ENCODE assay signal across 8 cellular contexts in genomic region chr18:13726972-13727331, GRCh38. TPM values are rescaled to one million over a fixed set of nuclear protein-coding genes. Genes with fewer than 3 reads are reported as not detected.
DNase-seq lines count a peak whose midpoint lies in the region; ATAC-seq and TF ChIP-seq lines count a peak whose summit lies in the region.

No MANE protein-coding gene starts in this region.

- H3K4me1 Mint-ChIP-seq in activated T-cell treated with anti-CD3 and anti-CD28 coated beads, Interleukin-2, amount 50 U/mL, for 72 hours (ENCODE audit: low read depth), result peaks cover 69% of the 10 kb centered on the region

- H3K4me1 ChIP-seq in osteoblast (ENCODE audit: insufficient read depth, low read length), result peaks cover 22% of the 10 kb centered on the region

- H3K9me3 ChIP-seq in osteoblast (ENCODE audit: low read depth, low read length), result no peaks in the 10 kb centered on the region

- no peaks in the 10 kb centered on the region for H3K27me3 Mint-ChIP-seq in activated T-cell treated with anti-CD3 and anti-CD28 coated beads, Interleukin-2, amount 50 U/mL, for 72 hours (ENCODE audit: low read depth)

- peak overlapping the region; percentile 99 for H3K4me2 ChIP-seq in osteoblast (ENCODE audit: insufficient read depth, low read length)

- H3K36me3 Mint-ChIP-seq in activated T-cell treated with anti-CD3 and anti-CD28 coated beads, Interleukin-2, amount 50 U/mL, for 72 hours (ENCODE audit: insufficient read depth in 2 of 2), result peaks cover 7 to 12% of the 10 kb centered on the region in 2 donors

- H3K27ac Mint-ChIP-seq in activated T-cell treated with anti-CD3 and anti-CD28 coated beads, Interleukin-2, amount 50 U/mL, for 72 hours, result peak overlapping the region; percentile 96

- DNase-seq in ELR (ENCODE audit: low read depth) (peak; percentile 73), LNCaP clone FGC (ENCODE audit: low read depth) (no peak), foreskin fibroblast (peak; percentile 31 to 65), osteoblast (ENCODE audit: insufficient read length, low spot score, missing footprints) (peak; percentile 76), cerebellar nuclear complex (lab: John Stamatoyannopoulos, UW) (no peak)
- DNase-seq in activated T-cell treated with anti-CD3 and anti-CD28 coated beads, Interleukin-2, amount 50 U/mL, for 72 hours, result peak; percentile 28 to 33

- H3K27me3 ChIP-seq in osteoblast (ENCODE audit: insufficient read depth, low read length), result no peaks in the 10 kb centered on the region

- no peaks in the 10 kb centered on the region for H3K36me3 ChIP-seq in osteoblast (ENCODE audit: insufficient read depth, low read length)

- peaks cover 19% of the 10 kb centered on the region for H4K20me1 ChIP-seq in osteoblast (ENCODE audit: insufficient read depth, low read length)

- H3K4me3 ChIP-seq in LNCaP clone FGC (ENCODE audit: low read depth, low read length), result peak overlapping the region; percentile 90
- peak overlapping the region; percentile 56 to 73 for H3K4me3 ChIP-seq in foreskin fibroblast (ENCODE audit: low read depth in 1 of 2, low read length in 2 of 2)
- H3K4me3 ChIP-seq in osteoblast (ENCODE audit: insufficient read depth, low read length), result peak overlapping the region; percentile 99

- H3K9me3 Mint-ChIP-seq in activated T-cell treated with anti-CD3 and anti-CD28 coated beads, Interleukin-2, amount 50 U/mL, for 72 hours, result no peaks in the 10 kb centered on the region

- ATAC-seq in GM21825 (IDR thresholded peaks at IDR 0.05; ENCODE audit: unreplicated experiment) (peak; percentile 25), GM21717 (IDR thresholded peaks at IDR 0.05; ENCODE audit: unreplicated experiment) (no peak)
- peak; percentile 4 to 30 for ATAC-seq in activated T-cell treated with anti-CD3 and anti-CD28 coated beads, Interleukin-2, amount 50 U/mL, for 72 hours (replicated peaks in 1 of 2)

- no peak for TF ChIP-seq CTCF in LNCaP clone FGC (IDR thresholded peaks at IDR 0.05; ENCODE audit: control insufficient read depth, extremely low read depth, insufficient read depth)
- TF ChIP-seq CTCF in foreskin fibroblast (IDR thresholded peaks at IDR 0.05; ENCODE audit: low read depth, low read length), result no peak
- TF ChIP-seq CTCF in osteoblast (IDR thresholded peaks at IDR 0.05; ENCODE audit: extremely low read depth, low read depth, low read length), result no peak

- H3K79me2 ChIP-seq in osteoblast (ENCODE audit: insufficient read depth, low read length), result peaks cover 94% of the 10 kb centered on the region

- peak overlapping the region; percentile 98 for H3K27ac ChIP-seq in osteoblast (ENCODE audit: low read depth, low read length)

- H3K4me3 Mint-ChIP-seq in activated T-cell treated with anti-CD3 and anti-CD28 coated beads, Interleukin-2, amount 50 U/mL, for 72 hours, result peak overlapping the region; percentile 85 to 95

- peak overlapping the region; percentile 99 for H2AFZ ChIP-seq in osteoblast (ENCODE audit: low read length)

RNA-seq across cellular contexts. Expression of gene RNMT, which starts 0.5 kb away (rescaled TPM):
- 10 to 100 TPM; 37.8 to 48.5 TPM for total RNA-seq in activated T-cell treated with anti-CD3 and anti-CD28 coated beads, Interleukin-2, amount 50 U/mL, for 72 hours
- total RNA-seq in osteoblast, result 35.7 and 35.8 TPM in 2 replicates

RNA-seq across cellular contexts. Expression of gene FAM210A, which starts 0.6 kb away (rescaled TPM):
- 10 to 100 TPM; 20.3 to 20.5 TPM for total RNA-seq in activated T-cell treated with anti-CD3 and anti-CD28 coated beads, Interleukin-2, amount 50 U/mL, for 72 hours
- total RNA-seq in osteoblast, result 18.0 and 24.6 TPM in 2 replicates

Comparison
In these comparisons a context has a peak if more than half of its experiments do, and no peak if none do; other contexts are left out.
1. DNase-seq: peak in ELR (single experiment), activated T-cell treated with anti-CD3 and anti-CD28 coated beads, Interleukin-2, amount 50 U/mL, for 72 hours (2 of 2), foreskin fibroblast (2 of 2) and osteoblast (single experiment); none in LNCaP clone FGC (single experiment) and cerebellar nuclear complex (0 of 2).
2. Peak in every context shown above with its lines, with median percentiles within 50 percentile points of each other: H3K4me3 ChIP-seq.